ENCODE assay signal across 23 cellular contexts in genomic region chr3:189899186-189899585, GRCh38.
"Had no signal": no experiment of that assay in that cellular context is flagged by ENCODE, and none has a peak within 500 bp of the region (broad histone marks: within the 10 kb centered on the region; RNA-seq: fewer than 3 reads in every experiment).

No MANE protein-coding gene starts in this region.

- H3K4me2 ChIP-seq: hepatocyte had no signal

- H3K4me3 ChIP-seq: coronary artery, gastroesophageal sphincter, heart left ventricle, hepatocyte, lower lobe of right lung, ovary, psoas muscle, sigmoid colon, testis, tibial artery had no signal

- ATAC-seq: gastroesophageal sphincter; heart left ventricle; left ventricle myocardium superior; lower lobe of right lung; natural killer cell; psoas muscle; right cardiac atrium; stimulated activated memory B cell treated with anti-CD40 and anti-IgM and Interleukin-4, amounts not matched to agents 10 μg/mL and 1 μg/mL and 100 μg/mL, for 72 hours; stimulated activated naive CD8-positive, alpha-beta T cell treated with anti-CD3 and anti-CD28 coated beads, Interleukin-15, Interleukin-2, amounts not matched to agents 100 U/mL and 50 U/mL, for 24 hours had no signal

- H3K36me3 ChIP-seq: gastroesophageal sphincter, lower lobe of right lung, ovary, sigmoid colon, tibial artery had no signal

- H3K27ac ChIP-seq: coronary artery, gastroesophageal sphincter, heart left ventricle, hepatocyte, lower lobe of right lung, ovary, psoas muscle, sigmoid colon, testis, tibial artery had no signal

- H3K79me2 ChIP-seq: hepatocyte had no signal

- H2AFZ ChIP-seq: hepatocyte had no signal

- H3K4me1 ChIP-seq: gastroesophageal sphincter, heart left ventricle, lower lobe of right lung, psoas muscle, sigmoid colon, testis, tibial artery had no signal

- DNase-seq: dermis blood vessel endothelial cell; effector memory CD4-positive, alpha-beta T cell; heart left ventricle; kidney glomerular epithelial cell; left ventricle myocardium superior; lower lobe of right lung; natural killer cell; occipital lobe; ovary; posterior cingulate gyrus; psoas muscle; right cardiac atrium; sigmoid colon; stimulated activated CD4-positive, alpha-beta T cell treated with anti-CD3 and anti-CD28 coated beads, Interleukin-2, amount 100 ng/mL, for 24 hours; stimulated activated CD4-positive, alpha-beta T cell treated with anti-CD3 and anti-CD28 coated beads, Interleukin-4, amount 100 ng/mL, for 24 hours; stimulated activated naive CD8-positive, alpha-beta T cell treated with anti-CD3 and anti-CD28 coated beads, Interleukin-15, Interleukin-2, amounts not matched to agents 100 U/mL and 50 U/mL, for 24 hours; substantia nigra; testis; tibial artery had no signal

- H3K9me3 ChIP-seq: gastroesophageal sphincter, heart left ventricle, lower lobe of right lung, ovary, sigmoid colon, testis, tibial artery had no signal

- H3K27me3 ChIP-seq: gastroesophageal sphincter, heart left ventricle, hepatocyte, ovary, sigmoid colon, testis, tibial artery had no signal
